Comparison of ENCODE assay signal across 27 cellular contexts in the genomic region with DNA sequence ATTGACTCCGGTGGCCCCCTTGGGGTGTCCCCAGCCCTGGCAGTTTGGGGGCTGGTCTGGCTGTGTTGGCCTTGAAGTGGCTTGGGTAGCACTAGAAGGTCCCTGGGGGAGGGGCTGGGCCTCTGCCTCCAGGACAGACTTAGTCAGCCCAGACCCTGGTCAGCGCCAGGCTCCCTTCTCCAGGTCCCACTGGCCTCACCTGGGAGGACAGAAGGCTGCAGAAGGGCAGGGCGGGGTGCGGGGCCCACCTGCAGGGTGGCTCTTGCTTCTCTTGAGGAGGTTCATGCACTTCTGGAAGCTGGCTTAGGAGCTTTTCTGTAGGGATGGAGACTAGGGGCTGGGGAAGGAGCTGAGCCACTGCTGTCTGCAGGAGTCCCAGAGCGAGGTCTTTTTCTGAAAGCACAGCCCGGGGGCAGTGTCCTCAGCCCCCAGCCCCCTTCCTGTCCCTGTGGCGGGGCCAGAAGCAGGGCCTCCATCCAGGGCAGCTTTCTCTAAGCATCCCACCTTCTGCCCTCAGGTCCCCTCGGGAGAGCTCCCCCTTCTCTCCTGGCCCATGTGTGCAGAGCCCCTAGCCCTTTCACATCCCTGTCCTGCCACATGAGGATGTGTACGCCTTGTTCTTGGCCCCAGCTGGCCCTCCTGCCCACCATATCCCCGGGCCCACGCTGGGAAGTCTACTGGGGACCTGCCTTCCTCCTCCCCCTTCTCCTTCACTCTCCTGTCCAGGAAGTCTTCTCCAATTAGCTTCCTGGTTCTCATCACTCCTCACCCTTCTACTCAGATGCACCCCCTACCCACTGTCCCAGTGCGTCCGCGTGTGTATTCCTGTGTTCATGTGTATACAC. TPM values are rescaled to one million over a fixed set of nuclear protein-coding genes. Genes with fewer than 3 reads are reported as not detected.
DNase-seq lines count a peak whose midpoint lies in the region; ATAC-seq and TF ChIP-seq lines count a peak whose summit lies in the region.
"Had no signal": no experiment of that assay in that cellular context is flagged by ENCODE, and none has a peak within 500 bp of the region (broad histone marks: within the 10 kb centered on the region; RNA-seq: fewer than 3 reads in every experiment).

No MANE protein-coding gene starts in this region.

- no peaks in the 10 kb centered on the region for H3K4me1 Mint-ChIP-seq in activated CD8-positive, alpha-beta memory T cell treated with anti-CD3 and anti-CD28 coated beads, Interleukin-2, amount 10 ng/mL, durations not matched to agents 7 days and 5 days
- H3K4me1 Mint-ChIP-seq: IgD-negative memory B cell had no signal

- no peaks in the 10 kb centered on the region for H3K27me3 Mint-ChIP-seq in activated CD8-positive, alpha-beta memory T cell treated with anti-CD3 and anti-CD28 coated beads, Interleukin-2, amount 10 ng/mL, durations not matched to agents 7 days and 5 days
- H3K27me3 Mint-ChIP-seq: IgD-negative memory B cell had no signal

- peaks cover 0 to 6% (median 0%) of the 10 kb centered on the region in 9 donors for H3K4me1 ChIP-seq in heart right ventricle

- no peak for ATAC-seq in heart right ventricle
- ATAC-seq in activated CD8-positive, alpha-beta memory T cell treated with anti-CD3 and anti-CD28 coated beads, Interleukin-2, amount 10 ng/mL, durations not matched to agents 7 days and 5 days: no peak
- no peak for ATAC-seq in GM18909 (IDR thresholded peaks at IDR 0.05; ENCODE audit: poor library complexity, unreplicated experiment)
- no peak for ATAC-seq in left colon

- 89 to 90% methylated on average over 14 of the region's 14 CpGs for WGBS in heart right ventricle, 2 donors

- H3K27ac Mint-ChIP-seq in activated CD8-positive, alpha-beta memory T cell treated with anti-CD3 and anti-CD28 coated beads, Interleukin-2, amount 10 ng/mL, durations not matched to agents 7 days and 5 days: no peak overlapping the region

- DNase-seq in cardiac septum (ENCODE audit: low spot score) (peak; percentile 66), heart right ventricle (no peak), mesenteric fat pad (ENCODE audit: low spot score) (peak; percentile 83), ureter (ENCODE audit: low spot score) (peak; percentile 32), NCI-H146 (lab: John Stamatoyannopoulos, UW) (no peak), left colon (no peak)
- DNase-seq in activated CD8-positive, alpha-beta memory T cell treated with anti-CD3 and anti-CD28 coated beads, Interleukin-2, amount 10 ng/mL, durations not matched to agents 7 days and 5 days: peak; percentile 37
- DNase-seq: ACHN; activated CD4-positive, alpha-beta T cell treated with anti-CD3 and anti-CD28 coated beads, Interleukin-2, amount 50 U/mL, for 1 hour; BE2C; DMS53; effector CD4-positive, alpha-beta T cell; erythroblast; NCI-H1092; NCI-H187 treated with DMSO at 0.1 percent for 48 hours; NCI-H2171 treated with DMSO at 0.1 percent for 48 hours; NCI-H524; NK-92 treated with Interleukin-12 subunit alpha and Interleukin-12 subunit beta, amount 100 ng/mL, for 24 hours; occipital lobe; small intestine; stimulated activated CD4-positive, alpha-beta T cell treated with anti-CD3 and anti-CD28 coated beads, Interleukin-1b, Interleukin-23, amount 100 ng/mL, for 48 hours; T-helper 9 cell; trophoblast cell had no signal

- H3K27me3 ChIP-seq in heart right ventricle: no peaks in the 10 kb centered on the region
- H3K27me3 ChIP-seq: BE2C had no signal

- intact Hi-C loops in cardiac septum (cut with DNase I): no loop called here
- intact Hi-C loops in heart right ventricle (cut with DNase I): no loop called here
- intact Hi-C loops in left colon (cut with DNase I, micrococcal nuclease): no loop called here

- H3K4me3 Mint-ChIP-seq in activated CD8-positive, alpha-beta memory T cell treated with anti-CD3 and anti-CD28 coated beads, Interleukin-2, amount 10 ng/mL, durations not matched to agents 7 days and 5 days: no peak overlapping the region
- H3K4me3 Mint-ChIP-seq: brain, IgD-negative memory B cell had no signal

- H3K36me3 ChIP-seq in heart right ventricle: no peaks in the 10 kb centered on the region
- H3K36me3 ChIP-seq: BE2C had no signal

- CTCF ChIA-PET in activated CD8-positive, alpha-beta memory T cell treated with anti-CD3 and anti-CD28 coated beads, Interleukin-2, amount 10 ng/mL, durations not matched to agents 7 days and 5 days (lab: Charles Lee): interaction anchor here (1.1 kb wide), 1 partner anchor 15 kb away, joined by 5 read pairs; no protein-coding TSS in a partner anchor

- no peak overlapping the region for H3K4me3 ChIP-seq in heart right ventricle

- no peaks in the 10 kb centered on the region for H3K9me3 ChIP-seq in heart right ventricle
- H3K9me3 ChIP-seq: BE2C had no signal

- TF ChIP-seq CTCF in heart right ventricle (IDR thresholded peaks at IDR 0.05): no peak

- H3K9me3 Mint-ChIP-seq in activated CD8-positive, alpha-beta memory T cell treated with anti-CD3 and anti-CD28 coated beads, Interleukin-2, amount 10 ng/mL, durations not matched to agents 7 days and 5 days (ENCODE audit: low read depth): no peaks in the 10 kb centered on the region
- H3K9me3 Mint-ChIP-seq: brain, IgD-negative memory B cell had no signal

- no peak overlapping the region for H3K27ac ChIP-seq in heart right ventricle

- no peaks in the 10 kb centered on the region for H3K36me3 Mint-ChIP-seq in activated CD8-positive, alpha-beta memory T cell treated with anti-CD3 and anti-CD28 coated beads, Interleukin-2, amount 10 ng/mL, durations not matched to agents 7 days and 5 days
- H3K36me3 Mint-ChIP-seq: brain, IgD-negative memory B cell had no signal

RNA-seq across cellular contexts. Expression of a gene that starts 11.0 kb away (rescaled TPM):
- not detected for total RNA-seq in cardiac septum
- not detected for total RNA-seq in heart right ventricle
- not detected for polyA plus RNA-seq in heart right ventricle
- not detected for total RNA-seq in activated CD8-positive, alpha-beta memory T cell treated with anti-CD3 and anti-CD28 coated beads, Interleukin-2, amount 10 ng/mL, durations not matched to agents 7 days and 5 days
- not detected for total RNA-seq in mesenteric fat pad
- total RNA-seq in ureter: not detected
- not detected for total RNA-seq in left colon
- total RNA-seq: occipital lobe, PC-3 had no signal
- polyA plus RNA-seq: IgD-negative memory B cell, small intestine had no signal

RNA-seq across cellular contexts. Expression of a gene that starts 41.6 kb away (rescaled TPM):
- total RNA-seq in cardiac septum (17.3 TPM), heart right ventricle (10 to 100 TPM in 9 of 10 donors, 1 to 10 TPM in 1; 8.3 to 20.3 (median 13.9) TPM), mesenteric fat pad (40.0 TPM), ureter (180 TPM), left colon (10 to 100 TPM; 68.8 to 82.2 TPM)
- polyA plus RNA-seq in heart right ventricle: 1 to 10 TPM; 3.7 to 5.9 TPM
- 10 to 100 TPM; 22.5 to 29.3 TPM for total RNA-seq in activated CD8-positive, alpha-beta memory T cell treated with anti-CD3 and anti-CD28 coated beads, Interleukin-2, amount 10 ng/mL, durations not matched to agents 7 days and 5 days

Comparison
In these comparisons a context has a peak if more than half of its experiments do, and no peak if none do; other contexts are left out.
1. DNase-seq: peak in cardiac septum (single experiment), activated CD8-positive, alpha-beta memory T cell treated with anti-CD3 and anti-CD28 coated beads, Interleukin-2, amount 10 ng/mL, durations not matched to agents 7 days and 5 days (single experiment), mesenteric fat pad (single experiment) and ureter (single experiment); none in heart right ventricle (0 of 2), NCI-H146 (single experiment) and left colon (0 of 2).